ENCODE assay signal across 16 cellular contexts in the genomic region with DNA sequence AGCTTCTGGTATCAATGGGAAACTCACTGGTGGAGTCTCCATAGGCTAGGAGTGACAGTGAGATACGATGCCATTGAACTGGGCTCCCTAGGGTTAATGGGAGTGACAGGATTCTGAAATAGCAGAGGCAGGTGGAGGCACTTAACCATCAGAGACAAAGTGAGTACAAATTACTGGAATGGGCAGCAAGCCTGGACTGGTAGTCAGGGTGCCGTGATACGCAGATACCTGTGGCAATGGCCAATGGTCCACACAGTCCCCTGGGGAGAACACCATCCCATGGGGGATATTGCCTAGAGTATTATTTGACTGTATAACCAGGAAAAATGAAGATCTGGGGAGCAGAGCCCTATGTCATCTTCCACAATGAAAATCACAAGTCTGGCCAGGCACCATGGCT. TPM values are rescaled to one million over a fixed set of nuclear protein-coding genes. Genes with fewer than 3 reads are reported as not detected.
DNase-seq lines count a peak whose midpoint lies in the region; ATAC-seq and TF ChIP-seq lines count a peak whose summit lies in the region.
"Had no signal": no experiment of that assay in that cellular context is flagged by ENCODE, and none has a peak within 500 bp of the region (broad histone marks: within the 10 kb centered on the region; RNA-seq: fewer than 3 reads in every experiment).

No MANE protein-coding gene starts in this region.

- CTCF ChIA-PET in mammary epithelial cell (lab: Charles Lee; ENCODE audit: low non-redundant PET), result no interaction called here

- no TSS peak for BruUV-seq in mammary epithelial cell (replicated peaks; lab: Mats Ljungman, UMichigan)

- H3K4me2 ChIP-seq in mammary epithelial cell (ENCODE audit: insufficient read depth, low read depth, low read length) (peak overlapping the region; percentile 19), GM23338 (no peak overlapping the region)
- H3K4me2 ChIP-seq: PC-9 had no signal

- no peaks in the 10 kb centered on the region for H3K9me3 ChIP-seq in mammary epithelial cell (replicated peaks; ENCODE audit: insufficient read depth, low read length)
- H3K9me3 ChIP-seq in breast epithelium, result no peaks in the 10 kb centered on the region

- no peaks in the 10 kb centered on the region for H3K9me2 ChIP-seq in GM23338 (ENCODE audit: insufficient read depth)

- H2AFZ ChIP-seq in mammary epithelial cell (ENCODE audit: low read depth, low read length), result peak overlapping the region; percentile 2
- H2AFZ ChIP-seq in GM23338, result no peak overlapping the region
- H2AFZ ChIP-seq: PC-9 had no signal

- H3K4me1 Mint-ChIP-seq in dendritic cell treated with granulocyte-macrophage colony-stimulating factor and Interleukin-4, amounts not matched to agents 40 ng/mL and 50 ng/mL, for 4 days (ENCODE audit: low read depth), result peaks cover 13% of the 10 kb centered on the region
- peaks cover 6% of the 10 kb centered on the region for H3K4me1 Mint-ChIP-seq in neural crest cell
- peaks cover 6% of the 10 kb centered on the region for H3K4me1 Mint-ChIP-seq in type B pancreatic cell (ENCODE audit: unreplicated experiment)
- peaks cover 2% of the 10 kb centered on the region; the same call in 2 of the 3 replicates for H3K4me1 Mint-ChIP-seq in GM23338

- in situ Hi-C loops in mammary epithelial cell (cut with MboI; ENCODE audit: low sequenced_read_pairs in 2 of 2), result loop anchor here (5.0 to 10.0 kb wide), 2 partner anchors 123 to 126 kb away; partner anchors contain the start of gene NT5DC4 (in 1 of the 2)

- H3K27me3 Mint-ChIP-seq in dendritic cell treated with granulocyte-macrophage colony-stimulating factor and Interleukin-4, amounts not matched to agents 40 ng/mL and 50 ng/mL, for 4 days, result no peaks in the 10 kb centered on the region
- no peaks in the 10 kb centered on the region for H3K27me3 Mint-ChIP-seq in neural crest cell (ENCODE audit: low read depth)
- H3K27me3 Mint-ChIP-seq in type B pancreatic cell, result no peaks in the 10 kb centered on the region
- H3K27me3 Mint-ChIP-seq in GM23338 (ENCODE audit: insufficient read depth, low read depth, poor library complexity), result peaks cover 7% of the 10 kb centered on the region
- H3K27me3 Mint-ChIP-seq: CD4-positive, CD25-positive, alpha-beta regulatory T cell had no signal

- ATAC-seq in GM23338, result no peak

- H3F3A ChIP-seq in GM23338 (replicated peaks; ENCODE audit: low read depth), result no peaks in the 10 kb centered on the region

- H4K20me1 ChIP-seq in mammary epithelial cell (ENCODE audit: insufficient read depth, low read length), result no peaks in the 10 kb centered on the region
- H4K20me1 ChIP-seq in GM23338 (replicated peaks; ENCODE audit: insufficient read depth), result no peaks in the 10 kb centered on the region

- no peaks in the 10 kb centered on the region for H3K36me3 ChIP-seq in mammary epithelial cell (ENCODE audit: insufficient read depth, low read length)
- no peaks in the 10 kb centered on the region for H3K36me3 ChIP-seq in breast epithelium
- no peaks in the 10 kb centered on the region for H3K36me3 ChIP-seq in GM23338 (ENCODE audit: insufficient read depth)

- no peak for TF ChIP-seq POLR2A in breast epithelium (IDR thresholded peaks at IDR 0.05)

- H3K27ac ChIP-seq in mammary epithelial cell (ENCODE audit: insufficient read depth, low read depth, low read length) (no peak overlapping the region), breast epithelium (no peak overlapping the region), GM23338 (ENCODE audit: low read depth) (no peak overlapping the region)
- H3K27ac ChIP-seq: PC-9 had no signal

- H3K4me1 ChIP-seq in mammary epithelial cell (ENCODE audit: insufficient read depth, low read length) (peaks cover 22% of the 10 kb centered on the region), breast epithelium (no peaks in the 10 kb centered on the region), GM23338 (ENCODE audit: insufficient read depth) (no peaks in the 10 kb centered on the region)

- no peak overlapping the region for H3K9ac ChIP-seq in mammary epithelial cell (ENCODE audit: insufficient read depth, low read length)

- WGBS in mammary epithelial cell (ENCODE audit: low coverage, missing lambda C conversion rate), result 33% methylated on average over 3 of the region's 3 CpGs

- H3K9me3 Mint-ChIP-seq in dendritic cell treated with granulocyte-macrophage colony-stimulating factor and Interleukin-4, amounts not matched to agents 40 ng/mL and 50 ng/mL, for 4 days, result no peaks in the 10 kb centered on the region
- H3K9me3 Mint-ChIP-seq in neural crest cell, result no peaks in the 10 kb centered on the region
- H3K9me3 Mint-ChIP-seq in type B pancreatic cell, result no peaks in the 10 kb centered on the region
- no peaks in the 10 kb centered on the region for H3K9me3 Mint-ChIP-seq in GM23338
- H3K9me3 Mint-ChIP-seq: CD4-positive, CD25-positive, alpha-beta regulatory T cell had no signal

- H3K27me3 ChIP-seq in mammary epithelial cell (ENCODE audit: insufficient read depth, low read length) (no peaks in the 10 kb centered on the region), breast epithelium (no peaks in the 10 kb centered on the region), GM23338 (ENCODE audit: insufficient read depth) (no peaks in the 10 kb centered on the region)

- H3K4me3 Mint-ChIP-seq in dendritic cell treated with granulocyte-macrophage colony-stimulating factor and Interleukin-4, amounts not matched to agents 40 ng/mL and 50 ng/mL, for 4 days, result no peak overlapping the region
- no peak overlapping the region for H3K4me3 Mint-ChIP-seq in neural crest cell
- H3K4me3 Mint-ChIP-seq in type B pancreatic cell, result no peak overlapping the region
- H3K4me3 Mint-ChIP-seq in GM23338, result no peak overlapping the region
- H3K4me3 Mint-ChIP-seq: CD4-positive, CD25-positive, alpha-beta regulatory T cell had no signal

- TF ChIP-seq CTCF in mammary epithelial cell (conservative IDR thresholded peaks at IDR 0.05 in 1 of 2, IDR thresholded peaks at IDR 0.05 in 1 of 2; ENCODE audit: extremely low read depth in 1 of 2, insufficient read depth in 1 of 2, low read depth in 1 of 2, low read length in 2 of 2), result no peak
- no peak for TF ChIP-seq CTCF in breast epithelium (IDR thresholded peaks at IDR 0.05)
- TF ChIP-seq CTCF in neural crest cell (conservative IDR thresholded peaks at IDR 0.05), result no peak
- TF ChIP-seq CTCF in type B pancreatic cell (conservative IDR thresholded peaks at IDR 0.05), result no peak
- TF ChIP-seq CTCF in GM23338 (conservative IDR thresholded peaks at IDR 0.05; ENCODE audit: low read depth in 2 of 2), result no peak

- DNase-seq in mammary epithelial cell (peak; percentile 35), breast epithelium (ENCODE audit: low spot score in 2 of 2) (no peak), neural crest cell (ENCODE audit: low read depth, low spot score) (no peak), type B pancreatic cell (ENCODE audit: extremely low spot score, unreplicated experiment) (no peak), AG20443 (ENCODE audit: low spot score) (no peak), GM23338 (ENCODE audit: low spot score) (no peak)
- DNase-seq: CD4-positive, CD25-positive, alpha-beta regulatory T cell; EL; GF-D8; Kasumi-1; NCI-H1694; NCI-H446 treated with DMSO at 0.1 percent for 48 hours; NCI-H526 treated with DMSO at 0.1 percent for 48 hours; PC-9; SIG-M5 had no signal

- intact Hi-C loops in mammary epithelial cell (cut with micrococcal nuclease), result loop anchor here (2.0 to 5.0 kb wide), 3 partner anchors 55 to 356 kb away; no protein-coding TSS in a partner anchor
- intact Hi-C loops in breast epithelium (cut with DNase I; ENCODE audit: low total_unique reads), result no loop called here
- intact Hi-C loops in dendritic cell treated with granulocyte-macrophage colony-stimulating factor and Interleukin-4, amounts not matched to agents 40 ng/mL and 50 ng/mL, for 4 days (cut with micrococcal nuclease), result no loop called here

- dilution Hi-C loops in mammary epithelial cell (cut with HindIII; ENCODE audit: low sequenced_read_pairs), result no loop called here

- H3K36me3 Mint-ChIP-seq in dendritic cell treated with granulocyte-macrophage colony-stimulating factor and Interleukin-4, amounts not matched to agents 40 ng/mL and 50 ng/mL, for 4 days (ENCODE audit: low read depth), result no peaks in the 10 kb centered on the region
- H3K36me3 Mint-ChIP-seq in neural crest cell (ENCODE audit: low read depth) (no peaks in the 10 kb centered on the region), type B pancreatic cell (no peaks in the 10 kb centered on the region), GM23338 (ENCODE audit: low read depth) (no peaks in the 10 kb centered on the region)
- H3K36me3 Mint-ChIP-seq: CD4-positive, CD25-positive, alpha-beta regulatory T cell had no signal

- H3K79me2 ChIP-seq in mammary epithelial cell (ENCODE audit: insufficient read depth, low read length) (no peaks in the 10 kb centered on the region), GM23338 (replicated peaks; ENCODE audit: insufficient read depth) (no peaks in the 10 kb centered on the region)

- H3K27ac Mint-ChIP-seq in dendritic cell treated with granulocyte-macrophage colony-stimulating factor and Interleukin-4, amounts not matched to agents 40 ng/mL and 50 ng/mL, for 4 days, result peak overlapping the region; percentile 35
- peak overlapping the region; percentile 87 for H3K27ac Mint-ChIP-seq in neural crest cell (ENCODE audit: unreplicated experiment)
- no peak overlapping the region for H3K27ac Mint-ChIP-seq in type B pancreatic cell
- no peak overlapping the region for H3K27ac Mint-ChIP-seq in GM23338
- H3K27ac Mint-ChIP-seq: CD4-positive, CD25-positive, alpha-beta regulatory T cell had no signal

- no peak overlapping the region for H3K4me3 ChIP-seq in mammary epithelial cell (replicated peaks in 1 of 3; ENCODE audit: insufficient read depth in 1 of 3, low read depth in 2 of 3, low read length in 3 of 3)
- H3K4me3 ChIP-seq in breast epithelium, result no peak overlapping the region
- no peak overlapping the region for H3K4me3 ChIP-seq in GM23338
- H3K4me3 ChIP-seq: PC-9 had no signal

RNA-seq across cellular contexts. Expression of gene CHCHD5, which starts 17.3 kb away (rescaled TPM):
- total RNA-seq in mammary epithelial cell (10 to 100 TPM; 10.2 to 42.6 TPM), breast epithelium (10 to 100 TPM; 19.0 to 20.2 (median 19.5) TPM), neural crest cell (29.4 and 35.4 TPM in 2 replicates), type B pancreatic cell (ENCODE audit: low replicate concordance) (25.6 and 33.5 TPM in 2 replicates)
- polyA plus RNA-seq in mammary epithelial cell (32.6 TPM), GM23338 (2016; fragmentation: Nextera tagmentation; extraction: Ambion mirVana) (68.8 and 69.9 TPM in 2 replicates)
- polyA minus RNA-seq in mammary epithelial cell, result 19.7 TPM
- total RNA-seq in GM23338 (2014; rRNA removed; shearing (Covaris generic)), result 15.5 and 18.7 TPM in 2 replicates

RNA-seq across cellular contexts. Expression of gene SLC20A1, which starts 44.0 kb away (rescaled TPM):
- total RNA-seq in mammary epithelial cell (100 to 1,000 TPM; 227 to 533 TPM), breast epithelium (10 to 100 TPM; 26.1 to 46.8 (median 42.6) TPM), neural crest cell (114 and 116 TPM in 2 replicates), type B pancreatic cell (ENCODE audit: low replicate concordance) (50.3 and 63.9 TPM in 2 replicates)
- polyA plus RNA-seq in mammary epithelial cell (441 TPM), GM23338 (2016; fragmentation: Nextera tagmentation; extraction: Ambion mirVana) (50.1 and 52.9 TPM in 2 replicates)
- polyA minus RNA-seq in mammary epithelial cell, result 761 TPM
- 81.9 and 84.3 TPM in 2 replicates for total RNA-seq in GM23338 (2014; rRNA removed; shearing (Covaris generic))

RNA-seq across cellular contexts. Expression of gene POLR1B, which starts 59.5 kb away (rescaled TPM):
- total RNA-seq in mammary epithelial cell (10 to 100 TPM; 23.0 to 41.1 TPM), breast epithelium (10 to 100 TPM in 2 of 3 donors, 1 to 10 TPM in 1; 7.8 to 23.7 (median 15.7) TPM), neural crest cell (35.8 and 39.9 TPM in 2 replicates), type B pancreatic cell (ENCODE audit: low replicate concordance) (29.3 and 39.9 TPM in 2 replicates)
- polyA plus RNA-seq in mammary epithelial cell (17.6 TPM), GM23338 (2016; fragmentation: Nextera tagmentation; extraction: Ambion mirVana) (15.4 and 16.2 TPM in 2 replicates)
- 65.0 TPM for polyA minus RNA-seq in mammary epithelial cell
- total RNA-seq in GM23338 (2014; rRNA removed; shearing (Covaris generic)), result 43.5 and 58.3 TPM in 2 replicates

Comparison
In these comparisons a context has a peak if more than half of its experiments do, and no peak if none do; other contexts are left out.
1. H3K27ac Mint-ChIP-seq: peak in dendritic cell treated with granulocyte-macrophage colony-stimulating factor and Interleukin-4, amounts not matched to agents 40 ng/mL and 50 ng/mL, for 4 days (single experiment) and neural crest cell (single experiment); none in type B pancreatic cell (single experiment) and GM23338 (single experiment).